In genomic region chrX:135315864-135316263, GRCh38 we compare ENCODE assay signal across 35 cellular contexts. TPM values are rescaled to one million over a fixed set of nuclear protein-coding genes. Genes with fewer than 3 reads are reported as not detected.
A peak's percentile ranks its signal among the peaks of the same experiment; 100 is the strongest.
DNase-seq lines count a peak whose midpoint lies in the region; ATAC-seq, FAIRE-seq and TF ChIP-seq lines count a peak whose summit lies in the region.
"Had no signal": no experiment of that assay in that cellular context is flagged by ENCODE, and none has a peak within 500 bp of the region (broad histone marks: within the 10 kb centered on the region; RNA-seq: fewer than 3 reads in every experiment).

No MANE protein-coding gene starts in this region.

- H3K27ac Mint-ChIP-seq in stimulated activated naive B cell treated with anti-CD40 and anti-IgM and Interleukin-4, amounts not matched to agents 10 μg/mL and 1 μg/mL and 100 μg/mL, for 72 hours = no peak overlapping the region
- H3K27ac Mint-ChIP-seq: activated naive CD4-positive, alpha-beta T cell treated with anti-CD3 and anti-CD28 coated beads for 36 hours; activated T-helper 1 cell treated with anti-CD3 and anti-CD28 coated beads, Interleukin-12 subunit alpha, Interleukin-12 subunit beta, Interleukin-2, Interleukin-4 antibody, amounts not matched to agents 30 ng/mL and 10 ng/mL and 1 ng/mL, durations not matched to agents 14 hours and 24 hours and 36 hours; HFFc6; natural killer cell treated with Interleukin-12 subunit alpha and Interleukin-12 subunit beta and Interleukin-15 and Interleukin-18, amount 100 ng/mL, for 72 hours; T-helper 17 cell had no signal

- H3K4me3 ChIP-seq in HepG2 (replicated peaks in 1 of 3; ENCODE audit: insufficient read depth in 1 of 3, low read depth in 2 of 3, low read length in 3 of 3) = no peak overlapping the region
- H3K4me3 ChIP-seq: adrenal gland, skin epidermis, transverse colon had no signal

- no peaks in the 10 kb centered on the region for H3K27me3 ChIP-seq in HepG2 (ENCODE audit: control insufficient read depth in 1 of 2, insufficient read depth in 2 of 2, low read length in 2 of 2)
- H3K27me3 ChIP-seq: adrenal gland, transverse colon had no signal

- peaks cover 6 to 8% of the 10 kb centered on the region in 2 donors for H3K9me3 Mint-ChIP-seq in stimulated activated naive B cell treated with anti-CD40 and anti-IgM and Interleukin-4, amounts not matched to agents 10 μg/mL and 1 μg/mL and 100 μg/mL, for 72 hours
- H3K9me3 Mint-ChIP-seq: natural killer cell treated with Interleukin-12 subunit alpha and Interleukin-12 subunit beta and Interleukin-15 and Interleukin-18, amount 100 ng/mL, for 72 hours had no signal

- H3K4me3 Mint-ChIP-seq in stimulated activated naive B cell treated with anti-CD40 and anti-IgM and Interleukin-4, amounts not matched to agents 10 μg/mL and 1 μg/mL and 100 μg/mL, for 72 hours = no peak overlapping the region
- H3K4me3 Mint-ChIP-seq: activated naive CD4-positive, alpha-beta T cell treated with anti-CD3 and anti-CD28 coated beads for 36 hours; activated T-helper 1 cell treated with anti-CD3 and anti-CD28 coated beads, Interleukin-12 subunit alpha, Interleukin-12 subunit beta, Interleukin-2, Interleukin-4 antibody, amounts not matched to agents 30 ng/mL and 10 ng/mL and 1 ng/mL, durations not matched to agents 14 hours and 24 hours and 36 hours; HFFc6; natural killer cell treated with Interleukin-12 subunit alpha and Interleukin-12 subunit beta and Interleukin-15 and Interleukin-18, amount 100 ng/mL, for 72 hours; T-helper 17 cell had no signal

- H3K79me2 ChIP-seq in HepG2 (ENCODE audit: insufficient read depth, low read length) = no peaks in the 10 kb centered on the region

- no peaks in the 10 kb centered on the region for H4K20me1 ChIP-seq in HepG2 (ENCODE audit: insufficient read depth, low read length)

- no peak for TF ChIP-seq EP300 in HepG2 (IDR thresholded peaks at IDR 0.05; ENCODE audit: low read depth in 2 of 2, low read length in 2 of 2)
- TF ChIP-seq EP300 in HepG2 (CRISPR knock-in tag; IDR thresholded peaks at IDR 0.05; ENCODE audit: borderline replicate concordance) = no peak

- POLR2A ChIA-PET in HepG2 (lab: Yijun Ruan, JAX) = no interaction called here

- intact Hi-C loops in HepG2 (cut with micrococcal nuclease; ENCODE audit: unreplicated experiment) = no loop called here

- no peak overlapping the region for H3K27ac ChIP-seq in HepG2 (ENCODE audit: extremely low read length, insufficient read depth, low read length)
- H3K27ac ChIP-seq: adrenal gland, skin epidermis, transverse colon had no signal

- peaks cover 13 to 25% of the 10 kb centered on the region in 2 donors for H3K4me1 Mint-ChIP-seq in stimulated activated naive B cell treated with anti-CD40 and anti-IgM and Interleukin-4, amounts not matched to agents 10 μg/mL and 1 μg/mL and 100 μg/mL, for 72 hours
- H3K4me1 Mint-ChIP-seq: T-helper 17 cell had no signal

- no peaks in the 10 kb centered on the region for H3K4me1 ChIP-seq in HepG2 (ENCODE audit: insufficient read depth, low read length)
- H3K4me1 ChIP-seq: adrenal gland, transverse colon had no signal

- no peaks in the 10 kb centered on the region for H3K27me3 Mint-ChIP-seq in stimulated activated naive B cell treated with anti-CD40 and anti-IgM and Interleukin-4, amounts not matched to agents 10 μg/mL and 1 μg/mL and 100 μg/mL, for 72 hours
- H3K27me3 Mint-ChIP-seq: natural killer cell treated with Interleukin-12 subunit alpha and Interleukin-12 subunit beta and Interleukin-15 and Interleukin-18, amount 100 ng/mL, for 72 hours; T-helper 17 cell had no signal

- CTCF ChIA-PET in HepG2 (lab: Yijun Ruan, JAX; ENCODE audit: low intra/inter-chr PET ratio, low total read pairs) = no interaction called here

- no peak overlapping the region for H2AFZ ChIP-seq in HepG2 (ENCODE audit: low read length)

- no peak for FAIRE-seq in HepG2 (lab: Jason Lieb, UNC)
- FAIRE-seq: G401.6 had no signal

- DNase-seq in stimulated activated naive B cell treated with anti-CD40 and anti-IgM and Interleukin-4, amounts not matched to agents 10 μg/mL and 1 μg/mL and 100 μg/mL, for 72 hours = no peak
- DNase-seq in HepG2 (ENCODE audit: low spot score) (no peak), ACHN (no peak)
- DNase-seq: activated CD4-positive, alpha-beta T cell treated with anti-CD3 and anti-CD28 coated beads, Interleukin-2, amount 50 U/mL, for 48 hours; activated naive CD4-positive, alpha-beta T cell treated with anti-CD3 and anti-CD28 coated beads for 36 hours; adrenal gland; C1 segment of cervical spinal cord; COR-L47; GOT3; HFFc6; IMR-90; left ventricle myocardium superior; midbrain; NCI-H1048; NCI-H187; NCI-H524 treated with DMSO at 0.1 percent for 48 hours; NK-92 treated with Interleukin-12 subunit alpha and Interleukin-12 subunit beta, amount 100 ng/mL, for 24 hours; PC-3; SK-N-SH; stimulated activated CD8-positive, alpha-beta memory T cell treated with anti-CD3 and anti-CD28 coated beads, Interleukin-4, amount 100 ng/mL, for 48 hours; T-helper 17 cell; transverse colon had no signal

- H3K36me3 Mint-ChIP-seq in stimulated activated naive B cell treated with anti-CD40 and anti-IgM and Interleukin-4, amounts not matched to agents 10 μg/mL and 1 μg/mL and 100 μg/mL, for 72 hours = peaks cover 14 to 17% of the 10 kb centered on the region in 2 donors

- 95% methylated on average over 1 of the region's 1 CpG for WGBS in HepG2 (ENCODE audit: low lambda C conversion rate)

- no peak overlapping the region for H3K9ac ChIP-seq in HepG2 (ENCODE audit: insufficient read depth, low read depth, low read length)
- H3K9ac ChIP-seq: SK-N-SH had no signal

- BruUV-seq in HepG2 (replicated peaks; lab: Mats Ljungman, UMichigan) = no TSS peak

- H3K9me3 ChIP-seq in HepG2 (ENCODE audit: low read length) = no peaks in the 10 kb centered on the region
- H3K9me3 ChIP-seq: adrenal gland, SK-N-SH, transverse colon had no signal

- ATAC-seq in GM18511 (IDR thresholded peaks at IDR 0.05; ENCODE audit: unreplicated experiment) (peak; percentile 62), GM21717 (IDR thresholded peaks at IDR 0.05; ENCODE audit: unreplicated experiment) (peak; percentile 56), HG03342 (IDR thresholded peaks at IDR 0.05; ENCODE audit: unreplicated experiment) (peak; percentile 49), HepG2 (no peak), GM19324 (IDR thresholded peaks at IDR 0.05; ENCODE audit: low FRiP score, unreplicated experiment) (no peak)
- peak; percentile 63 to 68 for ATAC-seq in stimulated activated naive B cell treated with anti-CD40 and anti-IgM and Interleukin-4, amounts not matched to agents 10 μg/mL and 1 μg/mL and 100 μg/mL, for 72 hours (replicated peaks)
- ATAC-seq: activated CD4-positive, CD25-positive, alpha-beta regulatory T cell treated with anti-CD3 and anti-CD28 coated beads, Interleukin-2, amount 50 U/mL, for 24 hours; left ventricle myocardium superior; natural killer cell treated with Interleukin-12 subunit alpha and Interleukin-12 subunit beta and Interleukin-15 and Interleukin-18, amount 100 ng/mL, for 72 hours; PC-3; T-helper 17 cell had no signal

- no peak for TF ChIP-seq CTCF in HepG2 (CRISPR knock-in tag; IDR thresholded peaks at IDR 0.05)

- H3K4me2 ChIP-seq in HepG2 (ENCODE audit: low read depth, low read length) = no peak overlapping the region
- H3K4me2 ChIP-seq: SK-N-SH had no signal

- no peak for TF ChIP-seq POLR2A in HepG2 (IDR thresholded peaks at IDR 0.05; ENCODE audit: insufficient read depth in 1 of 2, low read depth in 2 of 2, low read length in 2 of 2)

- peaks cover 0 to 3% of the 10 kb centered on the region in 2 experiments; a peak in 1 of 5 replicates for H3K36me3 ChIP-seq in HepG2 (replicated peaks in 1 of 2; ENCODE audit: control insufficient read depth in 1 of 2, insufficient read depth in 2 of 2, low read length in 2 of 2)
- H3K36me3 ChIP-seq: adrenal gland, transverse colon had no signal

- TF ChIP-seq RAD21 in HepG2 (CRISPR knock-in tag; IDR thresholded peaks at IDR 0.05) = no peak

- in situ Hi-C loops in HepG2 (cut with HindIII; ENCODE audit: extremely low pct_ligation_motif_present, low pct_unique_long_range_greater_than_20kb) (no loop called here), ACHN (cut with HindIII; ENCODE audit: low pct_ligation_motif_present, low pct_unique_long_range_greater_than_20kb, low sequenced_read_pairs) (no loop called here)

RNA-seq across cellular contexts. Expression of gene ETDC, which starts 6.6 kb away (rescaled TPM):
- not detected in 2 replicates for total RNA-seq in HepG2 (2016; rRNA removed; fragmentation: Illumina TruSeq; extraction: Trizol)
- not detected in 2 replicates for total RNA-seq in HepG2 (2016; cell fraction: cytosol; rRNA removed; fragmentation: Illumina TruSeq; extraction: Trizol; ENCODE audit: low read depth)
- not detected in 2 replicates for total RNA-seq in HepG2 (2016; cell fraction: insoluble cytoplasmic fraction; rRNA removed; fragmentation: Illumina TruSeq; extraction: Trizol)
- total RNA-seq in HepG2 (2016; cell fraction: membrane; rRNA removed; fragmentation: Illumina TruSeq; extraction: Trizol) = not detected in 2 replicates
- total RNA-seq in HepG2 (2016; cell fraction: nucleus; rRNA removed; fragmentation: Illumina TruSeq; extraction: Trizol) = not detected in 2 replicates
- polyA plus RNA-seq in HepG2 (2011; rRNA removed) = not detected in 2 replicates
- polyA plus RNA-seq in HepG2 (2011; cell fraction: cytosol; rRNA removed) = not detected in 2 replicates
- not detected in 2 replicates for polyA plus RNA-seq in HepG2 (2011; cell fraction: nucleus; rRNA removed)
- polyA plus RNA-seq in HepG2 (2012) = not detected in 2 replicates
- not detected in 2 replicates for polyA plus RNA-seq in HepG2 (2016; cell fraction: cytosol; fragmentation: Illumina TruSeq; extraction: Trizol; ENCODE audit: low read depth)
- polyA plus RNA-seq in HepG2 (2016; cell fraction: insoluble cytoplasmic fraction; fragmentation: Illumina TruSeq; extraction: Trizol; ENCODE audit: low read depth) = not detected in 2 replicates
- polyA plus RNA-seq in HepG2 (2016; cell fraction: membrane; fragmentation: Illumina TruSeq; extraction: Trizol; ENCODE audit: low read depth) = not detected in 2 replicates
- not detected in 2 replicates for polyA plus RNA-seq in HepG2 (2016; cell fraction: nucleus; fragmentation: Illumina TruSeq; extraction: Trizol; ENCODE audit: insufficient read depth, low read depth)
- not detected in 2 replicates for polyA minus RNA-seq in HepG2 (2011; rRNA and poly(A)+ RNA removed; ENCODE audit: low replicate concordance)
- not detected in 2 replicates for polyA minus RNA-seq in HepG2 (2011; cell fraction: cytosol; rRNA and poly(A)+ RNA removed)
- not detected in 2 replicates for polyA minus RNA-seq in HepG2 (2011; cell fraction: nucleus; rRNA and poly(A)+ RNA removed)
- total RNA-seq: activated naive CD4-positive, alpha-beta T cell treated with anti-CD3 and anti-CD28 coated beads for 36 hours; activated T-helper 1 cell treated with anti-CD3 and anti-CD28 coated beads, Interleukin-12 subunit alpha, Interleukin-12 subunit beta, Interleukin-2, Interleukin-4 antibody, amounts not matched to agents 30 ng/mL and 10 ng/mL and 1 ng/mL, durations not matched to agents 14 hours and 24 hours and 36 hours; adrenal gland; chondrocyte; glomerular endothelial cell; HFFc6; IMR-90; left ventricle myocardium superior; natural killer cell treated with Interleukin-12 subunit alpha and Interleukin-12 subunit beta and Interleukin-15 and Interleukin-18, amount 100 ng/mL, for 72 hours; osteoblast; PC-3; renal cortical epithelial cell; T-helper 17 cell; transverse colon had no signal
- polyA plus RNA-seq: adrenal gland, IMR-90, SK-N-SH had no signal

RNA-seq across cellular contexts. Expression of gene ZNF75D, which starts 28.0 kb away (rescaled TPM):
- 6.2 and 6.6 TPM in 2 replicates for total RNA-seq in HepG2 (2016; rRNA removed; fragmentation: Illumina TruSeq; extraction: Trizol)
- total RNA-seq in HepG2 (2016; cell fraction: cytosol; rRNA removed; fragmentation: Illumina TruSeq; extraction: Trizol; ENCODE audit: low read depth) = 0.71 and 0.91 TPM in 2 replicates
- total RNA-seq in HepG2 (2016; cell fraction: insoluble cytoplasmic fraction; rRNA removed; fragmentation: Illumina TruSeq; extraction: Trizol) = 6.1 and 6.9 TPM in 2 replicates
- 2.3 and 2.7 TPM in 2 replicates for total RNA-seq in HepG2 (2016; cell fraction: membrane; rRNA removed; fragmentation: Illumina TruSeq; extraction: Trizol)
- 14.1 and 15.5 TPM in 2 replicates for total RNA-seq in HepG2 (2016; cell fraction: nucleus; rRNA removed; fragmentation: Illumina TruSeq; extraction: Trizol)
- polyA plus RNA-seq in HepG2 (2011; rRNA removed) = 5.0 and 5.5 TPM in 2 replicates
- polyA plus RNA-seq in HepG2 (2011; cell fraction: cytosol; rRNA removed) = 1.7 and 2.5 TPM in 2 replicates
- 9.3 and 11.7 TPM in 2 replicates for polyA plus RNA-seq in HepG2 (2011; cell fraction: nucleus; rRNA removed)
- polyA plus RNA-seq in HepG2 (2012) = 3.1 and 3.2 TPM in 2 replicates
- 0.46 and 0.52 TPM in 2 replicates for polyA plus RNA-seq in HepG2 (2016; cell fraction: cytosol; fragmentation: Illumina TruSeq; extraction: Trizol; ENCODE audit: low read depth)
- polyA plus RNA-seq in HepG2 (2016; cell fraction: insoluble cytoplasmic fraction; fragmentation: Illumina TruSeq; extraction: Trizol; ENCODE audit: low read depth) = 5.0 TPM in 2 replicates
- polyA plus RNA-seq in HepG2 (2016; cell fraction: membrane; fragmentation: Illumina TruSeq; extraction: Trizol; ENCODE audit: low read depth) = 0.96 and 1.2 TPM in 2 replicates
- polyA plus RNA-seq in HepG2 (2016; cell fraction: nucleus; fragmentation: Illumina TruSeq; extraction: Trizol; ENCODE audit: insufficient read depth, low read depth) = 15.3 and 18.0 TPM in 2 replicates
- polyA minus RNA-seq in HepG2 (2011; rRNA and poly(A)+ RNA removed; ENCODE audit: low replicate concordance) = 5.4 and 7.1 TPM in 2 replicates
- 1.1 and 2.2 TPM in 2 replicates for polyA minus RNA-seq in HepG2 (2011; cell fraction: cytosol; rRNA and poly(A)+ RNA removed)
- polyA minus RNA-seq in HepG2 (2011; cell fraction: nucleus; rRNA and poly(A)+ RNA removed) = 23.6 and 23.9 TPM in 2 replicates

RNA-seq across cellular contexts. Expression of gene ZNF449, which starts 28.7 kb away (rescaled TPM):
- 3.0 and 3.4 TPM in 2 replicates for total RNA-seq in HepG2 (2016; rRNA removed; fragmentation: Illumina TruSeq; extraction: Trizol)
- 0.35 and 0.61 TPM in 2 replicates for total RNA-seq in HepG2 (2016; cell fraction: cytosol; rRNA removed; fragmentation: Illumina TruSeq; extraction: Trizol; ENCODE audit: low read depth)
- total RNA-seq in HepG2 (2016; cell fraction: insoluble cytoplasmic fraction; rRNA removed; fragmentation: Illumina TruSeq; extraction: Trizol) = 3.2 and 3.5 TPM in 2 replicates
- total RNA-seq in HepG2 (2016; cell fraction: membrane; rRNA removed; fragmentation: Illumina TruSeq; extraction: Trizol) = 1.2 and 1.4 TPM in 2 replicates
- 5.3 and 6.5 TPM in 2 replicates for total RNA-seq in HepG2 (2016; cell fraction: nucleus; rRNA removed; fragmentation: Illumina TruSeq; extraction: Trizol)
- 3.5 and 3.9 TPM in 2 replicates for polyA plus RNA-seq in HepG2 (2011; rRNA removed)
- polyA plus RNA-seq in HepG2 (2011; cell fraction: cytosol; rRNA removed) = 0.54 and 0.94 TPM in 2 replicates
- polyA plus RNA-seq in HepG2 (2011; cell fraction: nucleus; rRNA removed) = 5.9 and 10.9 TPM in 2 replicates
- polyA plus RNA-seq in HepG2 (2012) = 2.7 and 2.9 TPM in 2 replicates
- polyA plus RNA-seq in HepG2 (2016; cell fraction: cytosol; fragmentation: Illumina TruSeq; extraction: Trizol; ENCODE audit: low read depth) = 0.07 TPM in 2 replicates
- polyA plus RNA-seq in HepG2 (2016; cell fraction: insoluble cytoplasmic fraction; fragmentation: Illumina TruSeq; extraction: Trizol; ENCODE audit: low read depth) = 2.2 and 2.4 TPM in 2 replicates
- polyA plus RNA-seq in HepG2 (2016; cell fraction: membrane; fragmentation: Illumina TruSeq; extraction: Trizol; ENCODE audit: low read depth) = 0.30 and 0.45 TPM in 2 replicates
- 7.3 and 7.5 TPM in 2 replicates for polyA plus RNA-seq in HepG2 (2016; cell fraction: nucleus; fragmentation: Illumina TruSeq; extraction: Trizol; ENCODE audit: insufficient read depth, low read depth)
- polyA minus RNA-seq in HepG2 (2011; rRNA and poly(A)+ RNA removed; ENCODE audit: low replicate concordance) = 0.82 and 0.84 TPM in 2 replicates
- 0.99 and 1.3 TPM in 2 replicates for polyA minus RNA-seq in HepG2 (2011; cell fraction: cytosol; rRNA and poly(A)+ RNA removed)
- 10.8 and 16.4 TPM in 2 replicates for polyA minus RNA-seq in HepG2 (2011; cell fraction: nucleus; rRNA and poly(A)+ RNA removed)

Comparison
In these comparisons a context has a peak if more than half of its experiments do, and no peak if none do; other contexts are left out.
1. ATAC-seq: peak in GM18511 (single experiment), GM21717 (single experiment), HG03342 (single experiment) and stimulated activated naive B cell treated with anti-CD40 and anti-IgM and Interleukin-4, amounts not matched to agents 10 μg/mL and 1 μg/mL and 100 μg/mL, for 72 hours (2 of 2); none in HepG2 (single experiment) and GM19324 (single experiment).